ENCODE assay signal across 11 cellular contexts in the genomic region with DNA sequence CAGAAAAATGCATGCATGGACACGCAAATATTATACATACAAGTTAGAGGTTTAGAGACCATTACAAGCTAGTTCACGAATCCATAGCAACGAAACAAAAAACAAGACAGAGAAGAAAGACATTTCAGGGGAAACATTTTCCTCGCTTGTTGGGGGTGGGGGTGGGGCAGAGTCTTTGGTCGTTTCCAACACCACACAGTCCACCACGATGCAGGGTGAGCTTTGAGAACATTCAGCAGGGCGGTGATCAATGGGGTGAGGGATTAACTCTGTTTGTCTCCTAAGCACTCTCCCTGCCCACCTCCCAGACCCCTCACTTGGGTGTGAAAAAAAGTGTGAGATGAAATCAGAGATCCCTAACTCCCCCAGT. TPM values are rescaled to one million over a fixed set of nuclear protein-coding genes. Genes with fewer than 3 reads are reported as not detected.
DNase-seq lines count a peak whose midpoint lies in the region; ATAC-seq and TF ChIP-seq lines count a peak whose summit lies in the region.
"Had no signal": no experiment of that assay in that cellular context is flagged by ENCODE, and none has a peak within 500 bp of the region (broad histone marks: within the 10 kb centered on the region; RNA-seq: fewer than 3 reads in every experiment).

No MANE protein-coding gene starts in this region.

- no peaks in the 10 kb centered on the region for H3K36me3 Mint-ChIP-seq in Calu3 (ENCODE audit: insufficient read depth, unreplicated experiment)
- H3K36me3 Mint-ChIP-seq in brain, result no peaks in the 10 kb centered on the region
- no peaks in the 10 kb centered on the region for H3K36me3 Mint-ChIP-seq in activated CD8-positive, alpha-beta T cell treated with anti-CD3 and anti-CD28 coated beads for 36 hours (ENCODE audit: low read depth)
- H3K36me3 Mint-ChIP-seq: natural killer cell had no signal

- CTCF ChIA-PET in Calu3 (lab: Charles Lee), result no interaction called here
- CTCF ChIA-PET in activated CD8-positive, alpha-beta T cell treated with anti-CD3 and anti-CD28 coated beads for 36 hours (lab: Charles Lee), result no interaction called here

- peaks cover 3 to 33% (median 6%) of the 10 kb centered on the region in 3 donors for H3K27me3 ChIP-seq in sigmoid colon

- WGBS in sigmoid colon, 2 donors, result 10 to 20% methylated on average over 7 of the region's 7 CpGs

- peaks cover 0 to 13% (median 11%) of the 10 kb centered on the region in 4 donors for H3K4me1 ChIP-seq in sigmoid colon

- TF ChIP-seq POLR2A in sigmoid colon (IDR thresholded peaks at IDR 0.05), result no peak

- H3K9me3 Mint-ChIP-seq in Calu3 (ENCODE audit: low read depth, unreplicated experiment) (no peaks in the 10 kb centered on the region), brain (peaks cover 0 to 12% (median 4%) of the 10 kb centered on the region in 5 experiments)
- H3K9me3 Mint-ChIP-seq in activated CD8-positive, alpha-beta T cell treated with anti-CD3 and anti-CD28 coated beads for 36 hours, result peaks cover 4% of the 10 kb centered on the region

- intact Hi-C loops in Calu3 (cut with micrococcal nuclease; ENCODE audit: unreplicated experiment), result no loop called here
- intact Hi-C loops in sigmoid colon (cut with DNase I), result no loop called here
- intact Hi-C loops in activated CD8-positive, alpha-beta T cell treated with anti-CD3 and anti-CD28 coated beads for 36 hours (cut with micrococcal nuclease), result no loop called here

- H3K4me1 Mint-ChIP-seq in Calu3 (ENCODE audit: low read depth, unreplicated experiment) (no peaks in the 10 kb centered on the region), brain (peaks cover 18% of the 10 kb centered on the region)
- H3K4me1 Mint-ChIP-seq in activated CD8-positive, alpha-beta T cell treated with anti-CD3 and anti-CD28 coated beads for 36 hours (ENCODE audit: low read depth), result peaks cover 2% of the 10 kb centered on the region
- H3K4me1 Mint-ChIP-seq: natural killer cell had no signal

- no peak for ATAC-seq in activated CD8-positive, alpha-beta T cell treated with anti-CD3 and anti-CD28 coated beads for 36 hours
- ATAC-seq in HG02588 (IDR thresholded peaks at IDR 0.05; ENCODE audit: unreplicated experiment), result no peak
- ATAC-seq: natural killer cell had no signal

- no TSS peak for BruUV-seq in Calu3 (replicated peaks; lab: Mats Ljungman, UMichigan)

- H3K4me3 Mint-ChIP-seq in Calu3 (ENCODE audit: low read depth, unreplicated experiment) (peak overlapping the region; percentile 58), brain (peak overlapping the region; percentile 59 to 84 (median 79))
- no peak overlapping the region for H3K4me3 Mint-ChIP-seq in activated CD8-positive, alpha-beta T cell treated with anti-CD3 and anti-CD28 coated beads for 36 hours
- H3K4me3 Mint-ChIP-seq: natural killer cell had no signal

- no peak overlapping the region for H3K27ac ChIP-seq in sigmoid colon

- peak overlapping the region; percentile 57 for H3K4me3 ChIP-seq in iPS-18c (ENCODE audit: insufficient read depth, low read depth, low read length)
- peak overlapping the region; percentile 15 to 57 (median 46) for H3K4me3 ChIP-seq in sigmoid colon

- peaks cover 2% of the 10 kb centered on the region for H3K9me3 ChIP-seq in iPS-18c (ENCODE audit: control insufficient read depth, insufficient read depth, low read length)
- no peaks in the 10 kb centered on the region for H3K9me3 ChIP-seq in sigmoid colon

- DNase-seq in Calu3 (no peak), sigmoid colon (no peak), GDM1 (lab: John Stamatoyannopoulos, UW) (no peak), hippocampal formation (lab: John Stamatoyannopoulos, UW) (no peak)
- DNase-seq in activated CD8-positive, alpha-beta T cell treated with anti-CD3 and anti-CD28 coated beads for 36 hours, result no peak
- DNase-seq: DND-41, natural killer cell, NCI-H1092 had no signal

- no peak for TF ChIP-seq EP300 in sigmoid colon (IDR thresholded peaks at IDR 0.05)

- POLR2A ChIA-PET in activated CD8-positive, alpha-beta T cell treated with anti-CD3 and anti-CD28 coated beads for 36 hours (lab: Charles Lee), result no interaction called here

- H3K27me3 Mint-ChIP-seq in Calu3 (ENCODE audit: unreplicated experiment) (peaks cover 20% of the 10 kb centered on the region), brain (peaks cover 21% of the 10 kb centered on the region)
- peaks cover 30% of the 10 kb centered on the region for H3K27me3 Mint-ChIP-seq in activated CD8-positive, alpha-beta T cell treated with anti-CD3 and anti-CD28 coated beads for 36 hours

- TF ChIP-seq CTCF in Calu3 (IDR thresholded peaks at IDR 0.05; ENCODE audit: unreplicated experiment) (no peak), brain (conservative IDR thresholded peaks at IDR 0.05) (no peak), sigmoid colon (IDR thresholded peaks at IDR 0.05) (no peak)
- TF ChIP-seq CTCF in activated CD8-positive, alpha-beta T cell treated with anti-CD3 and anti-CD28 coated beads for 36 hours (IDR thresholded peaks at IDR 0.05), result no peak

- H3K27ac Mint-ChIP-seq in Calu3 (ENCODE audit: unreplicated experiment), result no peak overlapping the region
- H3K27ac Mint-ChIP-seq in brain, result peak overlapping the region in 1 of 5 experiments; percentile 63
- no peak overlapping the region for H3K27ac Mint-ChIP-seq in activated CD8-positive, alpha-beta T cell treated with anti-CD3 and anti-CD28 coated beads for 36 hours
- H3K27ac Mint-ChIP-seq: natural killer cell had no signal

- H3K36me3 ChIP-seq in sigmoid colon, result no peaks in the 10 kb centered on the region

RNA-seq across cellular contexts. Expression of a gene that starts 0.6 kb away (rescaled TPM):
- total RNA-seq in Calu3 (2022) (0.40 TPM in 1 of 2 replicates, not detected in the other), sigmoid colon (1 to 10 TPM in 1 of 4 donors, under 1 TPM in 2, not detected in 1; under 0.01 to 2.2 (median 0.16) TPM)
- polyA plus RNA-seq in brain (ENCODE audit: insufficient read depth, low read depth, low replicate concordance) (not detected), sigmoid colon (1 to 10 TPM in 1 of 3 donors, not detected in 2; 1.8 TPM)
- total RNA-seq in activated CD8-positive, alpha-beta T cell treated with anti-CD3 and anti-CD28 coated beads for 36 hours, result not detected
- total RNA-seq: natural killer cell had no signal
